9 cellular contexts compared by ENCODE assay signal in genomic region chr2:108182489-108182888, GRCh38. TPM values are rescaled to one million over a fixed set of nuclear protein-coding genes. Genes with fewer than 3 reads are reported as not detected.
DNase-seq lines count a peak whose midpoint lies in the region; ATAC-seq and TF ChIP-seq lines count a peak whose summit lies in the region.
"Had no signal": no experiment of that assay in that cellular context is flagged by ENCODE, and none has a peak within 500 bp of the region (broad histone marks: within the 10 kb centered on the region; RNA-seq: fewer than 3 reads in every experiment).

No MANE protein-coding gene starts in this region.

- ATAC-seq in mucosa of descending colon = peak; percentile 36
- ATAC-seq in left lobe of liver = no peak
- ATAC-seq in activated T-cell treated with anti-CD3 and anti-CD28 coated beads, Interleukin-2, amount 50 U/mL, for 72 hours (replicated peaks in 1 of 2) = no peak
- no peak for ATAC-seq in HG03460 (IDR thresholded peaks at IDR 0.05; ENCODE audit: unreplicated experiment)

- H3K9me3 Mint-ChIP-seq in activated T-cell treated with anti-CD3 and anti-CD28 coated beads, Interleukin-2, amount 50 U/mL, for 72 hours = no peaks in the 10 kb centered on the region

- no peak for TF ChIP-seq CTCF in mucosa of descending colon (IDR thresholded peaks at IDR 0.05)

- H3K4me3 Mint-ChIP-seq in activated T-cell treated with anti-CD3 and anti-CD28 coated beads, Interleukin-2, amount 50 U/mL, for 72 hours = no peak overlapping the region

- H3K36me3 Mint-ChIP-seq in activated T-cell treated with anti-CD3 and anti-CD28 coated beads, Interleukin-2, amount 50 U/mL, for 72 hours (ENCODE audit: insufficient read depth in 2 of 2) = no peaks in the 10 kb centered on the region

- intact Hi-C loops in mucosa of descending colon (cut with DNase I, micrococcal nuclease) = no loop called here

- DNase-seq in NCI-H2081 (lab: John Stamatoyannopoulos, UW) = peak; percentile 18 to 31
- no peak for DNase-seq in NCI-H2081 treated with DMSO at 0.1 percent for 48 hours (lab: John Stamatoyannopoulos, UW)
- peak; percentile 74 for DNase-seq in Karpas-422
- DNase-seq in SW480 (ENCODE audit: low spot score) = peak; percentile 36
- peak in 2 of 3 donors; percentile 25 to 46 for DNase-seq in mucosa of descending colon
- no peak for DNase-seq in left lobe of liver (ENCODE audit: low spot score)
- DNase-seq in activated T-cell treated with anti-CD3 and anti-CD28 coated beads, Interleukin-2, amount 50 U/mL, for 72 hours = no peak
- DNase-seq: effector memory CD4-positive, alpha-beta T cell had no signal

- H3K36me3 ChIP-seq in Karpas-422 (ENCODE audit: insufficient read depth, low read length) (no peaks in the 10 kb centered on the region), mucosa of descending colon (ENCODE audit: low read depth) (no peaks in the 10 kb centered on the region)

- H3K4me3 ChIP-seq in Karpas-422 (ENCODE audit: low read length) = no peak overlapping the region
- no peak overlapping the region for H3K4me3 ChIP-seq in mucosa of descending colon

- H3K27ac Mint-ChIP-seq in activated T-cell treated with anti-CD3 and anti-CD28 coated beads, Interleukin-2, amount 50 U/mL, for 72 hours = no peak overlapping the region

- no peak overlapping the region for H2AFZ ChIP-seq in Karpas-422 (ENCODE audit: low read length)

- no peaks in the 10 kb centered on the region for H3K4me1 Mint-ChIP-seq in activated T-cell treated with anti-CD3 and anti-CD28 coated beads, Interleukin-2, amount 50 U/mL, for 72 hours (ENCODE audit: low read depth)

- H3K9me3 ChIP-seq in Karpas-422 (ENCODE audit: low read length) (no peaks in the 10 kb centered on the region), mucosa of descending colon (no peaks in the 10 kb centered on the region)

- peaks cover 7% of the 10 kb centered on the region for H3K27me3 Mint-ChIP-seq in activated T-cell treated with anti-CD3 and anti-CD28 coated beads, Interleukin-2, amount 50 U/mL, for 72 hours (ENCODE audit: low read depth)

- no peaks in the 10 kb centered on the region for H3K27me3 ChIP-seq in Karpas-422 (ENCODE audit: low read length)

- no peak overlapping the region for H3K27ac ChIP-seq in Karpas-422 (ENCODE audit: low read length)

- no peak overlapping the region for H3K4me2 ChIP-seq in Karpas-422 (ENCODE audit: low read depth, low read length, poor library complexity, severe bottlenecking)

- no peaks in the 10 kb centered on the region for H4K20me1 ChIP-seq in Karpas-422 (ENCODE audit: insufficient read depth, low read depth, low read length)

- H3K9me2 ChIP-seq in Karpas-422 (replicated peaks; ENCODE audit: insufficient read depth, low read length) = no peaks in the 10 kb centered on the region

- no peaks in the 10 kb centered on the region for H3K4me1 ChIP-seq in Karpas-422 (ENCODE audit: low read length)
- H3K4me1 ChIP-seq in mucosa of descending colon (ENCODE audit: low read depth) = no peaks in the 10 kb centered on the region

- no peak overlapping the region for H3K9ac ChIP-seq in Karpas-422 (ENCODE audit: low read length)

- no peaks in the 10 kb centered on the region for H3K79me2 ChIP-seq in Karpas-422 (ENCODE audit: low read length)

RNA-seq across cellular contexts. Expression of gene SULT1C3, which starts 57.3 kb away (rescaled TPM):
- not detected in 2 replicates for total RNA-seq in Karpas-422 (2014; rRNA removed; shearing (Covaris generic); ENCODE audit: low replicate concordance)
- total RNA-seq in mucosa of descending colon = under 1 TPM in 1 of 3 donors, not detected in 2; 0.34 TPM
- total RNA-seq in left lobe of liver = not detected
- total RNA-seq in activated T-cell treated with anti-CD3 and anti-CD28 coated beads, Interleukin-2, amount 50 U/mL, for 72 hours = not detected

Comparison
In these comparisons a context has a peak if more than half of its experiments do, and no peak if none do; other contexts are left out.
1. DNase-seq: peak in NCI-H2081 (2 of 2), Karpas-422 (single experiment), SW480 (single experiment) and mucosa of descending colon (2 of 3); none in NCI-H2081 treated with DMSO at 0.1 percent for 48 hours (single experiment), left lobe of liver (single experiment) and activated T-cell treated with anti-CD3 and anti-CD28 coated beads, Interleukin-2, amount 50 U/mL, for 72 hours (0 of 2).